Comparison of ENCODE assay signal across 15 cellular contexts in the genomic region with DNA sequence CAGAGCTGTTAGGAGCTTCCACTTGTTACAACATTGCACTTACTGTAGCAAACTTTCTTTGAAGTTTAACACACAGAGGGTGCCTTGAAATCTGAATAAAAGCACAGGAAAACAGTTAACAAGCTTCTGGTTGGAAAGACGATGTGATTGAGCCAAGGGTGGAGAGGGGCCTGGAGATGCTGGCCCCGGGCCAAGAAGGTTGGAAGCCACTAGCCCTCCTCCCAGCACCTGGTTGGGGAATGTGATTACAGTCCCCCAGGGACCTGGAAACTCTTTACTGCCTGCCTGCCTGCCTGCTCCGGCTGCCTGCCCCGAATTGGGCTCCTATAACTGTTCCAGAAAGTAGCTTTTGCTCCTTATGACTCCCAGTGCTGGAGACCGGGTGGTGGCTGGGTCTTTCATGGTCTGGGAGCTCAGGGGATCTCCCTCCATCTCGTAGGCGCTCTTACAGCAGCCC. TPM values are rescaled to one million over a fixed set of nuclear protein-coding genes. Genes with fewer than 3 reads are reported as not detected.
DNase-seq lines count a peak whose midpoint lies in the region; ATAC-seq, FAIRE-seq and TF ChIP-seq lines count a peak whose summit lies in the region.
"Had no signal": no experiment of that assay in that cellular context is flagged by ENCODE, and none has a peak within 500 bp of the region (broad histone marks: within the 10 kb centered on the region; RNA-seq: fewer than 3 reads in every experiment).

No MANE protein-coding gene starts in this region.

- no peak overlapping the region for H3K4me3 Mint-ChIP-seq in MCF 10A (ENCODE audit: unreplicated experiment)

- TF ChIP-seq POLR2A in breast epithelium (IDR thresholded peaks at IDR 0.05) (no peak), H1 (IDR thresholded peaks at IDR 0.05; ENCODE audit: control extremely low read depth in 1 of 2, low read depth in 2 of 2, low read length in 2 of 2) (no peak), thyroid gland (IDR thresholded peaks at IDR 0.05) (no peak)

- peak overlapping the region; percentile 53; the same call in 1 of the 2 replicates for H2AFZ ChIP-seq in H1 (ENCODE audit: low read length)

- peak; percentile 16 for DNase-seq in MCF 10A (ENCODE audit: unreplicated experiment)
- no peak for DNase-seq in breast epithelium (ENCODE audit: low spot score in 2 of 2)
- peak; percentile 91 to 97 for DNase-seq in NCI-H524 (lab: John Stamatoyannopoulos, UW)
- no peak for DNase-seq in H1 (ENCODE audit: low read depth in 1 of 2, low spot score in 2 of 2)
- DNase-seq in thyroid gland = peak; percentile 77 to 80
- DNase-seq in T-helper 1 cell = no peak
- DNase-seq: activated T-cell treated with anti-CD3 and anti-CD28 coated beads, Interleukin-2, amount 50 U/mL, for 48 hours; central memory CD4-positive, alpha-beta T cell; foreskin fibroblast; lower lobe of right lung; right lobe of liver had no signal

- intact Hi-C loops in MCF 10A (cut with micrococcal nuclease) = no loop called here
- intact Hi-C loops in breast epithelium (cut with DNase I; ENCODE audit: low total_unique reads) = no loop called here
- intact Hi-C loops in thyroid gland (cut with DNase I) = no loop called here

- H2BK12ac ChIP-seq in H1 (ENCODE audit: low read depth, low read length) = no peak overlapping the region

- no peaks in the 10 kb centered on the region for H3K79me2 ChIP-seq in H1 (ENCODE audit: control insufficient read depth in 1 of 2, insufficient read depth in 2 of 2, low read length in 2 of 2)

- ATAC-seq in HG02852 (IDR thresholded peaks at IDR 0.05; ENCODE audit: unreplicated experiment) (no peak), HG02763 (IDR thresholded peaks at IDR 0.05; ENCODE audit: unreplicated experiment) (no peak)
- ATAC-seq: lower lobe of right lung, right lobe of liver had no signal

- no peak overlapping the region for H2AK5ac ChIP-seq in H1 (ENCODE audit: low read depth, low read length)

- no peak for TF ChIP-seq RAD21 in H1 (IDR thresholded peaks at IDR 0.05 in 1 of 2, conservative IDR thresholded peaks at IDR 0.05 in 1 of 2; ENCODE audit: low read depth in 2 of 2, low read length in 2 of 2)

- no peaks in the 10 kb centered on the region for H3K4me1 ChIP-seq in breast epithelium
- H3K4me1 ChIP-seq in H1 (replicated peaks in 1 of 4; ENCODE audit: control insufficient read depth in 3 of 4, insufficient read depth in 4 of 4, low read length in 3 of 4) = no peaks in the 10 kb centered on the region
- H3K4me1 ChIP-seq in thyroid gland = peaks cover 0 to 11% of the 10 kb centered on the region in 2 donors
- H3K4me1 ChIP-seq: lower lobe of right lung, right lobe of liver had no signal

- no peak for FAIRE-seq in H1 (lab: Jason Lieb, UNC)
- FAIRE-seq: A204.1, G401.6 had no signal

- H3K56ac ChIP-seq in H1 (replicated peaks; ENCODE audit: insufficient read length, low read depth, low read length) = no peak overlapping the region

- no peak overlapping the region for H3K4me2 ChIP-seq in H1 (ENCODE audit: insufficient read depth in 1 of 2, low read depth in 2 of 2, low read length in 2 of 2)

- H2BK5ac ChIP-seq in H1 (ENCODE audit: low read depth, low read length) = no peak overlapping the region

- no peak overlapping the region for H4K91ac ChIP-seq in H1 (replicated peaks; ENCODE audit: insufficient read length, low read length)

- peaks cover 9% of the 10 kb centered on the region for H3K4me1 Mint-ChIP-seq in MCF 10A (ENCODE audit: insufficient read depth, unreplicated experiment)

- no peak overlapping the region for H3K4me3 ChIP-seq in breast epithelium
- no peak overlapping the region for H3K4me3 ChIP-seq in H1 (ENCODE audit: extremely low read depth in 1 of 4, insufficient read depth in 2 of 4, low read depth in 3 of 4, low read length in 4 of 4)
- H3K4me3 ChIP-seq in thyroid gland (replicated peaks in 1 of 3) = no peak overlapping the region
- H3K4me3 ChIP-seq: lower lobe of right lung, right lobe of liver had no signal

- CTCF ChIA-PET in MCF 10A (lab: Yijun Ruan, JAX) = interaction anchor here (0.6 to 1.5 kb wide), 4 partner anchors 11 to 406 kb away, joined by 3 to 5 read pairs (median 4); no protein-coding TSS in a partner anchor
- CTCF ChIA-PET in H1 (lab: Charles Lee; ENCODE audit: partially characterized antibody) = interaction anchor here (1.0 to 1.8 kb wide), 3 partner anchors 9 to 88 kb away, joined by 3 to 7 read pairs (median 4); no protein-coding TSS in a partner anchor

- BruUV-seq in MCF 10A (replicated peaks; lab: Mats Ljungman, UMichigan) = no TSS peak

- H4K20me1 ChIP-seq in H1 (replicated peaks in 1 of 2; ENCODE audit: control insufficient read depth in 1 of 2, insufficient read depth in 2 of 2, low read length in 2 of 2) = no peaks in the 10 kb centered on the region

- H2BK20ac ChIP-seq in H1 (ENCODE audit: low read length) = no peak overlapping the region

- no peak overlapping the region for H4K5ac ChIP-seq in H1 (ENCODE audit: insufficient read length, low read depth, low read length)

- no peaks in the 10 kb centered on the region for H3K79me1 ChIP-seq in H1 (ENCODE audit: low read depth, low read length)

- H3K4ac ChIP-seq in H1 (replicated peaks; ENCODE audit: insufficient read length, low read depth, low read length) = no peak overlapping the region

- no peak overlapping the region for H3K23ac ChIP-seq in H1 (ENCODE audit: insufficient read length)

- H2BK15ac ChIP-seq in H1 (ENCODE audit: low read length) = no peak overlapping the region

- H3K27ac ChIP-seq in breast epithelium (no peak overlapping the region), H1 (ENCODE audit: low read depth, low read length) (no peak overlapping the region), thyroid gland (peak overlapping the region in 1 of 3 donors; percentile 30)
- H3K27ac ChIP-seq: lower lobe of right lung, right lobe of liver had no signal

- H3K36me3 ChIP-seq in breast epithelium (no peaks in the 10 kb centered on the region), H1 (ENCODE audit: control insufficient read depth in 2 of 4, insufficient read depth in 4 of 4, low read length in 3 of 4) (no peaks in the 10 kb centered on the region), thyroid gland (no peaks in the 10 kb centered on the region)
- H3K36me3 ChIP-seq: lower lobe of right lung, right lobe of liver had no signal

- no peak overlapping the region for H2BK120ac ChIP-seq in H1 (replicated peaks; ENCODE audit: low read depth, low read length)

- H4K8ac ChIP-seq in H1 (ENCODE audit: extremely low read depth, insufficient read depth, low read length) = peak overlapping the region; percentile 57; the same call in 1 of the 2 replicates

- H3K9me3 ChIP-seq in breast epithelium (no peaks in the 10 kb centered on the region), H1 (ENCODE audit: insufficient read depth in 2 of 2, low read depth in 1 of 2, low read length in 1 of 2) (no peaks in the 10 kb centered on the region), thyroid gland (no peaks in the 10 kb centered on the region)
- H3K9me3 ChIP-seq: lower lobe of right lung, right lobe of liver had no signal

- 85% methylated on average over 7 of the region's 7 CpGs; no CpG with 5 or more reads in 1 of the 2 experiments for WGBS in H1 (ENCODE audit: extremely low coverage in 1 of 2, insufficient coverage in 1 of 2, insufficient read length in 1 of 2, insufficient replicate concordance in 2 of 2, low coverage in 1 of 2, low lambda C conversion rate in 2 of 2, missing lambda C conversion rate in 1 of 2), 2 experiments
- WGBS in thyroid gland, 2 donors = 20 to 22% methylated on average over 7 of the region's 7 CpGs

- H3K9me3 Mint-ChIP-seq in MCF 10A (ENCODE audit: unreplicated experiment) = no peaks in the 10 kb centered on the region

- POLR2A ChIA-PET in MCF 10A (lab: Yijun Ruan, JAX) = interaction anchor here (0.7 to 1.5 kb wide), 4 partner anchors 11 to 81 kb away, joined by 3 to 6 read pairs (median 4); no protein-coding TSS in a partner anchor
- POLR2A ChIA-PET in H1 (lab: Charles Lee; ENCODE audit: partially characterized antibody) = interaction anchor here (0.6 kb wide), 1 partner anchor 167 kb away, joined by 6 read pairs; no protein-coding TSS in a partner anchor

- peaks cover 5% of the 10 kb centered on the region for H3K36me3 Mint-ChIP-seq in MCF 10A (ENCODE audit: insufficient read depth, unreplicated experiment)

- no peak overlapping the region for H3K27ac Mint-ChIP-seq in MCF 10A (ENCODE audit: low read depth, unreplicated experiment)

- no peak for TF ChIP-seq EP300 in H1 (IDR thresholded peaks at IDR 0.05; ENCODE audit: borderline replicate concordance in 1 of 2, low read depth in 2 of 2, low read length in 2 of 2)

- H3K27me3 Mint-ChIP-seq in MCF 10A (ENCODE audit: insufficient read depth, unreplicated experiment) = no peaks in the 10 kb centered on the region

- no peak overlapping the region for H3K18ac ChIP-seq in H1 (ENCODE audit: extremely low read depth, low read length)

- H3K23me2 ChIP-seq in H1 (ENCODE audit: low read depth, low read length) = no peaks in the 10 kb centered on the region

- no peak overlapping the region for H3K14ac ChIP-seq in H1 (ENCODE audit: insufficient read length)

- H3K27me3 ChIP-seq in breast epithelium (peaks cover 0 to 5% of the 10 kb centered on the region in 2 donors), H1 (replicated peaks in 1 of 4; ENCODE audit: control insufficient read depth in 3 of 4, extremely low read depth in 1 of 4, insufficient read depth in 3 of 4, low read length in 3 of 4) (0 out of 7 replicates have a peak, but pooled peaks cover 0 to 3% (median 0%) of the 10 kb centered on the region in 4 experiments), thyroid gland (no peaks in the 10 kb centered on the region)
- H3K27me3 ChIP-seq: right lobe of liver had no signal

- TF ChIP-seq CTCF in MCF 10A (IDR thresholded peaks at IDR 0.05; ENCODE audit: unreplicated experiment) (no peak), breast epithelium (IDR thresholded peaks at IDR 0.05) (no peak), H1 (IDR thresholded peaks at IDR 0.05; ENCODE audit: control extremely low read depth in 1 of 3, insufficient read depth in 1 of 3, low read depth in 1 of 3, low read length in 3 of 3) (no peak), thyroid gland (IDR thresholded peaks at IDR 0.05) (no peak)

- H3K9ac ChIP-seq in H1 (replicated peaks in 1 of 4; ENCODE audit: extremely low read depth in 1 of 4, low read depth in 3 of 4, low read length in 3 of 4) = no peak overlapping the region

TF ChIP-seq in H1, 55 proteins besides CTCF, POLR2A, EP300 and RAD21 (continues in another document):
- no peak for TF ChIP-seq SIX5 (IDR thresholded peaks at IDR 0.05; ENCODE audit: low read depth, low read length)

RNA-seq across cellular contexts. Expression of a gene that starts 48.0 kb away (rescaled TPM):
- total RNA-seq in MCF 10A (2022) (21.1 and 27.4 TPM in 2 replicates), breast epithelium (10 to 100 TPM; 10.8 to 36.0 (median 11.8) TPM), thyroid gland (10 to 100 TPM; 27.4 to 92.9 (median 45.5) TPM)
- total RNA-seq in H1 (2021; fragmentation: NEBNext Ultra II Directional; extraction: Animal tissue kit (Norgen Biotek cat#: 25700)) = 0.90 and 0.99 TPM in 2 replicates
- polyA plus RNA-seq in H1 (2011; rRNA removed) = 0.08 and 0.11 TPM in 2 replicates
- polyA plus RNA-seq in H1 (2011; cell fraction: cytosol; rRNA removed) = 0.09 TPM
- 0.27 TPM for polyA plus RNA-seq in H1 (2011; cell fraction: nucleus; rRNA removed)
- 0.71 to 1.2 TPM (median 1.0 TPM) in 4 replicates for polyA plus RNA-seq in H1 (2012, experiment 1 of 2)
- 0.04 TPM for polyA plus RNA-seq in H1 (2012, experiment 2 of 2)
- polyA plus RNA-seq in H1 (2013, experiment 1 of 2) = 0.30 TPM
- polyA plus RNA-seq in H1 (2013, experiment 2 of 2) = 0.26 TPM
- polyA minus RNA-seq in H1 (2011; rRNA and poly(A)+ RNA removed) = 0.41 and 0.57 TPM in 2 replicates
- polyA minus RNA-seq in H1 (2011; cell fraction: cytosol; rRNA and poly(A)+ RNA removed) = 0.44 TPM
- polyA minus RNA-seq in H1 (2011; cell fraction: nucleus; rRNA and poly(A)+ RNA removed) = 0.90 TPM

Comparison
In these comparisons a context has a peak if more than half of its experiments do, and no peak if none do; other contexts are left out.
1. DNase-seq: peak in MCF 10A (single experiment), NCI-H524 (2 of 2) and thyroid gland (2 of 2); none in breast epithelium (0 of 2), H1 (0 of 2) and T-helper 1 cell (0 of 5).